In genomic region chr4:79042079-79042674, GRCh38 we compare ENCODE assay signal across 8 cellular contexts.
DNase-seq lines count a peak whose midpoint lies in the region; ATAC-seq and TF ChIP-seq lines count a peak whose summit lies in the region.

No MANE protein-coding gene starts in this region.

- peaks cover 0 to 2% (median 2%) of the 10 kb centered on the region in 3 donors for H3K27me3 Mint-ChIP-seq in CD14-positive monocyte (ENCODE audit: low read depth in 3 of 3)

- H3K36me3 ChIP-seq in WERI-Rb-1, result no peaks in the 10 kb centered on the region
- H3K36me3 ChIP-seq in thyroid gland, result no peaks in the 10 kb centered on the region

- peak; percentile 46 for DNase-seq in ELR (ENCODE audit: low read depth)
- peak; percentile 20 for DNase-seq in M059J (ENCODE audit: low read depth)
- peak; percentile 26 for DNase-seq in WERI-Rb-1
- DNase-seq in inferior parietal cortex (ENCODE audit: extremely low spot score), result peak; percentile 58
- DNase-seq in CD14-positive monocyte (ENCODE audit: low spot score), result no peak
- DNase-seq in thyroid gland, result no peak
- DNase-seq in NCI-H187 treated with DMSO at 0.1 percent for 48 hours (lab: John Stamatoyannopoulos, UW), result no peak

- no peaks in the 10 kb centered on the region for H3K9me3 Mint-ChIP-seq in CD14-positive monocyte

- H3K4me1 Mint-ChIP-seq in CD14-positive monocyte, result no peaks in the 10 kb centered on the region

- H3K27ac ChIP-seq in WERI-Rb-1 (no peak overlapping the region), thyroid gland (no peak overlapping the region)

- H3K9me3 ChIP-seq in WERI-Rb-1 (ENCODE audit: severe bottlenecking), result no peaks in the 10 kb centered on the region
- H3K9me3 ChIP-seq in thyroid gland, result no peaks in the 10 kb centered on the region

- WGBS in thyroid gland, 2 donors, result 95 to 100% methylated on average over 1 of the region's 1 CpG

- intact Hi-C loops in CD14-positive monocyte (cut with micrococcal nuclease) (no loop called here), thyroid gland (cut with DNase I) (no loop called here)

- no peak for ATAC-seq in HG03095 (IDR thresholded peaks at IDR 0.05; ENCODE audit: unreplicated experiment)

- no peak overlapping the region for H3K4me3 Mint-ChIP-seq in CD14-positive monocyte

- H3K36me3 Mint-ChIP-seq in CD14-positive monocyte, result no peaks in the 10 kb centered on the region

- no peaks in the 10 kb centered on the region for H3K27me3 ChIP-seq in WERI-Rb-1 (ENCODE audit: insufficient read depth, low read depth, severe bottlenecking)
- H3K27me3 ChIP-seq in thyroid gland, result no peaks in the 10 kb centered on the region

- H3K4me3 ChIP-seq in WERI-Rb-1 (ENCODE audit: low read depth, low read length) (no peak overlapping the region), thyroid gland (replicated peaks in 1 of 3) (no peak overlapping the region)

- TF ChIP-seq CTCF in WERI-Rb-1 (IDR thresholded peaks at IDR 0.05; ENCODE audit: low read depth, low read length) (peak; percentile 24; the same call in 1 of the 2 replicates), CD14-positive monocyte (IDR thresholded peaks at IDR 0.05) (no peak), thyroid gland (IDR thresholded peaks at IDR 0.05) (peak in 3 of 6 experiments; percentile 15 to 24 (median 21))

- no peak overlapping the region for H3K27ac Mint-ChIP-seq in CD14-positive monocyte

- H3K4me1 ChIP-seq in thyroid gland, result no peaks in the 10 kb centered on the region

- no peak for TF ChIP-seq POLR2A in thyroid gland (IDR thresholded peaks at IDR 0.05)

Comparison
In these comparisons a context has a peak if more than half of its experiments do, and no peak if none do; other contexts are left out.
1. DNase-seq: peak in ELR (single experiment), M059J (single experiment), WERI-Rb-1 (single experiment) and inferior parietal cortex (single experiment); none in CD14-positive monocyte (single experiment), thyroid gland (0 of 2) and NCI-H187 treated with DMSO at 0.1 percent for 48 hours (single experiment).